1 cellular context compared by ENCODE assay signal in genomic region chr11:102722804-102723203, GRCh38.
TF ChIP-seq lines count a peak whose summit lies in the region.

No MANE protein-coding gene starts in this region.

TF ChIP-seq in GM12878, 131 proteins besides CTCF, POLR2A, EP300 and RAD21 (continued from another document):
- TF ChIP-seq SPI1 (IDR thresholded peaks at IDR 0.05; ENCODE audit: borderline replicate concordance, insufficient read depth, low read depth, low read length) = peak; percentile 60
- no peak for TF ChIP-seq RELA (IDR thresholded peaks at IDR 0.05; ENCODE audit: borderline replicate concordance, partially characterized antibody)
- no peak for TF ChIP-seq CHD4 (IDR thresholded peaks at IDR 0.05)
- no peak for TF ChIP-seq CEBPB (IDR thresholded peaks at IDR 0.05; ENCODE audit: borderline replicate concordance in 1 of 2, low read depth in 2 of 2, low read length in 2 of 2)
